ENCODE assay signal across 8 cellular contexts in genomic region chr17:58513913-58514794, GRCh38. TPM values are rescaled to one million over a fixed set of nuclear protein-coding genes. Genes with fewer than 3 reads are reported as not detected.
DNase-seq lines count a peak whose midpoint lies in the region; ATAC-seq lines count a peak whose summit lies in the region.

Gene MTMR4, minus strand, starts transcription at chr17:58514638. Its CDS starts 231 bp downstream, at chr17:58514407.

- ATAC-seq in activated T-helper 17 cell treated with anti-CD3 and anti-CD28 coated beads, Interleukin-2, amount 50 U/mL, for 72 hours (replicated peaks), result peak; percentile 31
- peak; percentile 11 for ATAC-seq in naive thymus-derived CD4-positive, alpha-beta T cell
- peak; percentile 25 for ATAC-seq in stimulated activated effector memory CD8-positive, alpha-beta T cell treated with anti-CD3 and anti-CD28 coated beads, Interleukin-12 subunit alpha, Interleukin-12 subunit beta, amount 100 ng/mL, for 72 hours

- no peaks in the 10 kb centered on the region for H3K9me3 ChIP-seq in KOPT-K1 (ENCODE audit: insufficient read depth, low read length, poor library complexity, severe bottlenecking)
- H3K9me3 ChIP-seq in naive thymus-derived CD4-positive, alpha-beta T cell (ENCODE audit: control insufficient read depth in 2 of 3, low read length in 3 of 3), result no peaks in the 10 kb centered on the region

- intact Hi-C loops in naive thymus-derived CD4-positive, alpha-beta T cell (cut with micrococcal nuclease), result loop anchor here in 1 of 2 donors (1.0 to 10.0 kb wide), 5 partner anchors 26 to 1919 kb away; partner anchors contain the start of genes HSF5, NOG, SUPT4H1 and USP32

- peaks cover 54% of the 10 kb centered on the region for H3K36me3 Mint-ChIP-seq in activated T-helper 17 cell treated with anti-CD3 and anti-CD28 coated beads, Interleukin-2, amount 50 U/mL, for 72 hours (ENCODE audit: low read depth)
- H3K36me3 Mint-ChIP-seq in naive thymus-derived CD4-positive, alpha-beta T cell, result peaks cover 17 to 26% (median 21%) of the 10 kb centered on the region in 5 donors
- peaks cover 59% of the 10 kb centered on the region for H3K36me3 Mint-ChIP-seq in stimulated activated effector memory CD8-positive, alpha-beta T cell treated with anti-CD3 and anti-CD28 coated beads, Interleukin-12 subunit alpha, Interleukin-12 subunit beta, amount 100 ng/mL, for 72 hours

- DNase-seq in GM04504 (ENCODE audit: low read depth) (peak; percentile 36), RPMI7951 (ENCODE audit: low read depth) (peak; percentile 74), fibroblast of peridontal ligament (ENCODE audit: extremely low read depth) (peak; percentile 52), GM19240 (ENCODE audit: insufficient read length, low spot score) (no peak)
- peak; percentile 42 to 86 (median 61) for DNase-seq in naive thymus-derived CD4-positive, alpha-beta T cell
- DNase-seq in stimulated activated effector memory CD8-positive, alpha-beta T cell treated with anti-CD3 and anti-CD28 coated beads, Interleukin-12 subunit alpha, Interleukin-12 subunit beta, amount 100 ng/mL, for 72 hours (ENCODE audit: low spot score in 2 of 2), result peak; percentile 62 to 82

- H3K27me3 ChIP-seq in naive thymus-derived CD4-positive, alpha-beta T cell (ENCODE audit: control insufficient read depth in 2 of 2, insufficient read depth in 2 of 2, low read length in 2 of 2), result no peaks in the 10 kb centered on the region

- CTCF ChIA-PET in naive thymus-derived CD4-positive, alpha-beta T cell (lab: Charles Lee), result interaction anchor here (0.6 to 1.7 kb wide), 4 partner anchors 26 to 210 kb away, joined by 3 to 5 read pairs (median 4); partner anchors contain the start of gene HSF5

- peaks cover 34% of the 10 kb centered on the region for H3K4me1 Mint-ChIP-seq in activated T-helper 17 cell treated with anti-CD3 and anti-CD28 coated beads, Interleukin-2, amount 50 U/mL, for 72 hours
- peaks cover 47 to 68% (median 57%) of the 10 kb centered on the region in 7 donors for H3K4me1 Mint-ChIP-seq in naive thymus-derived CD4-positive, alpha-beta T cell
- peaks cover 64% of the 10 kb centered on the region for H3K4me1 Mint-ChIP-seq in stimulated activated effector memory CD8-positive, alpha-beta T cell treated with anti-CD3 and anti-CD28 coated beads, Interleukin-12 subunit alpha, Interleukin-12 subunit beta, amount 100 ng/mL, for 72 hours

- H3K36me3 ChIP-seq in KOPT-K1 (ENCODE audit: insufficient read depth, low read length), result peaks cover 41% of the 10 kb centered on the region
- H3K36me3 ChIP-seq in naive thymus-derived CD4-positive, alpha-beta T cell (ENCODE audit: control insufficient read depth in 2 of 3, insufficient read depth in 3 of 3, low read length in 3 of 3), result peaks cover 19 to 46% (median 19%) of the 10 kb centered on the region in 3 experiments

- H3K27ac Mint-ChIP-seq in activated T-helper 17 cell treated with anti-CD3 and anti-CD28 coated beads, Interleukin-2, amount 50 U/mL, for 72 hours, result peak within 1 kb of the TSS; percentile 74
- peak within 1 kb of the TSS; percentile 81 to 97 (median 88) for H3K27ac Mint-ChIP-seq in naive thymus-derived CD4-positive, alpha-beta T cell
- peak within 1 kb of the TSS; percentile 95 for H3K27ac Mint-ChIP-seq in stimulated activated effector memory CD8-positive, alpha-beta T cell treated with anti-CD3 and anti-CD28 coated beads, Interleukin-12 subunit alpha, Interleukin-12 subunit beta, amount 100 ng/mL, for 72 hours

- H3K27me3 Mint-ChIP-seq in activated T-helper 17 cell treated with anti-CD3 and anti-CD28 coated beads, Interleukin-2, amount 50 U/mL, for 72 hours, result no peaks in the 10 kb centered on the region
- H3K27me3 Mint-ChIP-seq in naive thymus-derived CD4-positive, alpha-beta T cell, result peaks cover 0 to 5% (median 0%) of the 10 kb centered on the region in 5 donors

- no peaks in the 10 kb centered on the region for H3K9me3 Mint-ChIP-seq in activated T-helper 17 cell treated with anti-CD3 and anti-CD28 coated beads, Interleukin-2, amount 50 U/mL, for 72 hours
- peaks cover 0 to 5% (median 0%) of the 10 kb centered on the region in 11 donors for H3K9me3 Mint-ChIP-seq in naive thymus-derived CD4-positive, alpha-beta T cell
- H3K9me3 Mint-ChIP-seq in stimulated activated effector memory CD8-positive, alpha-beta T cell treated with anti-CD3 and anti-CD28 coated beads, Interleukin-12 subunit alpha, Interleukin-12 subunit beta, amount 100 ng/mL, for 72 hours, result no peaks in the 10 kb centered on the region

- H3K27ac ChIP-seq in KOPT-K1 (ENCODE audit: low read depth, low read length, poor library complexity, severe bottlenecking), result peak within 1 kb of the TSS; percentile 70
- H3K27ac ChIP-seq in naive thymus-derived CD4-positive, alpha-beta T cell (ENCODE audit: low read depth, low read length), result peak within 1 kb of the TSS; percentile 67

- peaks cover 20 to 35% of the 10 kb centered on the region in 2 donors for H3K4me1 ChIP-seq in naive thymus-derived CD4-positive, alpha-beta T cell (ENCODE audit: control insufficient read depth in 2 of 2, insufficient read depth in 2 of 2, low read length in 2 of 2)

- POLR2A ChIA-PET in naive thymus-derived CD4-positive, alpha-beta T cell (lab: Charles Lee), result interaction anchor here (0.5 to 3.2 kb wide), 6 partner anchors 26 to 1537 kb away, joined by 3 to 14 read pairs (median 5); partner anchors contain the start of gene HSF5

- peak within 1 kb of the TSS; percentile 55 for H3K4me3 ChIP-seq in naive thymus-derived CD4-positive, alpha-beta T cell (ENCODE audit: low read length)

- peak within 1 kb of the TSS; percentile 94 for H3K4me3 Mint-ChIP-seq in activated T-helper 17 cell treated with anti-CD3 and anti-CD28 coated beads, Interleukin-2, amount 50 U/mL, for 72 hours
- peak within 1 kb of the TSS; percentile 80 to 98 (median 90) for H3K4me3 Mint-ChIP-seq in naive thymus-derived CD4-positive, alpha-beta T cell
- peak within 1 kb of the TSS; percentile 87 for H3K4me3 Mint-ChIP-seq in stimulated activated effector memory CD8-positive, alpha-beta T cell treated with anti-CD3 and anti-CD28 coated beads, Interleukin-12 subunit alpha, Interleukin-12 subunit beta, amount 100 ng/mL, for 72 hours

RNA-seq across cellular contexts. Expression of gene MTMR4, which starts in this region (rescaled TPM):
- 28.9 and 32.8 TPM in 2 replicates for total RNA-seq in RPMI7951 (2014; rRNA removed; shearing (Covaris generic))
- 10 to 100 TPM; 67.1 to 72.1 TPM for total RNA-seq in activated T-helper 17 cell treated with anti-CD3 and anti-CD28 coated beads, Interleukin-2, amount 50 U/mL, for 72 hours
- total RNA-seq in naive thymus-derived CD4-positive, alpha-beta T cell, result 10 to 100 TPM; 44.2 to 71.3 (median 68.1) TPM
- polyA plus RNA-seq in naive thymus-derived CD4-positive, alpha-beta T cell, result 10 to 100 TPM; 19.4 to 23.0 TPM
